ENCODE assay signal across 21 cellular contexts in the genomic region with DNA sequence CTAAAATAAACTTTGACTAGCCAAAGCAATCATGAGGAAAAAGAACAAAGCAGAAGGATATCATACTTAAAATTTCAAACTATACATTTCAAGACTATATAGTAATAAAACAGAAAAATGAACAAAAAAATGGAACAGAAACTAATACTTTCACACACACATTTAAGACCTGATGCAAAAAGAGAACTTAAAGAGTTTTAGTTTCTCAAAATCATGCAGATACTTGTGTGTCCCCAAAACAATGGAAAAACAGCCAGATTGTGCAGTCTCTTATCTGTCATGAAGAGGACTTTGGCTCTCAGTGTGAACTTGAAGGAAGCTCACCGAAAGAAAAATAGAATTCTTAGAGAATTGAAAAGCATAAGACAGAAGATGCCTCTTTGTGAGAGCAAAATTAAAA. TPM values are rescaled to one million over a fixed set of nuclear protein-coding genes. Genes with fewer than 3 reads are reported as not detected.
DNase-seq lines count a peak whose midpoint lies in the region; ATAC-seq and TF ChIP-seq lines count a peak whose summit lies in the region.
"Had no signal": no experiment of that assay in that cellular context is flagged by ENCODE, and none has a peak within 500 bp of the region (broad histone marks: within the 10 kb centered on the region; RNA-seq: fewer than 3 reads in every experiment).

No MANE protein-coding gene starts in this region.

- H3K27me3 Mint-ChIP-seq in activated CD4-positive, alpha-beta T cell treated with anti-CD3 and anti-CD28 coated beads for 36 hours, result no peaks in the 10 kb centered on the region
- no peaks in the 10 kb centered on the region for H3K27me3 Mint-ChIP-seq in CD4-positive, alpha-beta T cell
- no peaks in the 10 kb centered on the region for H3K27me3 Mint-ChIP-seq in activated T-helper 17 cell treated with anti-CD3 and anti-CD28 coated beads, Interleukin-2, amount 50 U/mL, for 72 hours
- no peaks in the 10 kb centered on the region for H3K27me3 Mint-ChIP-seq in naive B cell
- H3K27me3 Mint-ChIP-seq: CD4-positive, CD25-positive, alpha-beta regulatory T cell had no signal

- no peak for DNase-seq in activated CD4-positive, alpha-beta T cell treated with anti-CD3 and anti-CD28 coated beads for 36 hours
- no peak for DNase-seq in activated CD4-positive, alpha-beta T cell treated with anti-CD3 and anti-CD28 coated beads, Interleukin-2, amount 50 U/mL, for 4 hours
- DNase-seq in CD4-positive, alpha-beta T cell, result no peak
- no peak for DNase-seq in naive B cell
- DNase-seq in brain microvascular endothelial cell, result no peak
- DNase-seq in cerebellum (ENCODE audit: low spot score), result no peak
- DNase-seq: 8988T; BE2C; Calu3; CD4-positive, CD25-positive, alpha-beta regulatory T cell; GF-D8; HFFc6; Kasumi-1; MG63; NCI-H1105; NCI-H2081; NCI-H748 treated with DMSO at 0.1 percent for 48 hours; NK-92 treated with Interleukin-12 subunit alpha and Interleukin-12 subunit beta, amount 100 ng/mL, for 24 hours had no signal

- intact Hi-C loops in activated CD4-positive, alpha-beta T cell treated with anti-CD3 and anti-CD28 coated beads for 36 hours (cut with DNase I, micrococcal nuclease), result no loop called here
- intact Hi-C loops in CD4-positive, alpha-beta T cell (cut with DNase I, micrococcal nuclease), result no loop called here

- H3K27me3 ChIP-seq in CD4-positive, alpha-beta T cell (ENCODE audit: control insufficient read depth, insufficient read depth, low read length), result no peaks in the 10 kb centered on the region
- H3K27me3 ChIP-seq in brain microvascular endothelial cell (replicated peaks), result no peaks in the 10 kb centered on the region
- H3K27me3 ChIP-seq: BE2C, MG63 had no signal

- H3K36me3 Mint-ChIP-seq in activated CD4-positive, alpha-beta T cell treated with anti-CD3 and anti-CD28 coated beads for 36 hours (ENCODE audit: low read depth), result peaks cover 81% of the 10 kb centered on the region
- H3K36me3 Mint-ChIP-seq in CD4-positive, alpha-beta T cell (ENCODE audit: low read depth), result peaks cover 90% of the 10 kb centered on the region
- H3K36me3 Mint-ChIP-seq in activated T-helper 17 cell treated with anti-CD3 and anti-CD28 coated beads, Interleukin-2, amount 50 U/mL, for 72 hours (ENCODE audit: low read depth), result peaks cover 96% of the 10 kb centered on the region
- peaks cover 0 to 45% of the 10 kb centered on the region in 2 donors for H3K36me3 Mint-ChIP-seq in naive B cell

- peaks cover 11% of the 10 kb centered on the region for H3K9me3 ChIP-seq in CD4-positive, alpha-beta T cell (ENCODE audit: control insufficient read depth, low read length)
- H3K9me3 ChIP-seq: BE2C had no signal

- peak overlapping the region; percentile 78 for H3K27ac Mint-ChIP-seq in activated CD4-positive, alpha-beta T cell treated with anti-CD3 and anti-CD28 coated beads for 36 hours
- H3K27ac Mint-ChIP-seq in CD4-positive, alpha-beta T cell, result peak overlapping the region; percentile 64
- H3K27ac Mint-ChIP-seq in activated T-helper 17 cell treated with anti-CD3 and anti-CD28 coated beads, Interleukin-2, amount 50 U/mL, for 72 hours, result no peak overlapping the region
- peak overlapping the region in 5 of 6 donors; percentile 11 to 89 (median 30) for H3K27ac Mint-ChIP-seq in naive B cell
- H3K27ac Mint-ChIP-seq: HFFc6 had no signal

- CTCF ChIA-PET in activated CD4-positive, alpha-beta T cell treated with anti-CD3 and anti-CD28 coated beads for 36 hours (lab: Charles Lee), result interaction anchor here (0.6 kb wide), 2 partner anchors 10 to 168 kb away, joined by 3 to 4 read pairs; no protein-coding TSS in a partner anchor
- CTCF ChIA-PET in CD4-positive, alpha-beta T cell (lab: Charles Lee), result interaction anchor here (1.3 kb wide), 1 partner anchor 13 kb away, joined by 3 read pairs; no protein-coding TSS in a partner anchor

- H3K4me3 ChIP-seq in brain microvascular endothelial cell (ENCODE audit: low read depth, low read length), result no peak overlapping the region
- H3K4me3 ChIP-seq: MG63 had no signal

- no peak overlapping the region for H3K27ac ChIP-seq in CD4-positive, alpha-beta T cell (ENCODE audit: low read depth, low read length)
- H3K27ac ChIP-seq in brain microvascular endothelial cell, result no peak overlapping the region

- POLR2A ChIA-PET in activated CD4-positive, alpha-beta T cell treated with anti-CD3 and anti-CD28 coated beads for 36 hours (lab: Charles Lee), result no interaction called here
- POLR2A ChIA-PET in CD4-positive, alpha-beta T cell (lab: Charles Lee), result interaction anchor here (0.9 to 1.3 kb wide), 3 partner anchors 16 to 72 kb away, joined by 3 to 5 read pairs (median 4); a partner anchor contains a TSS

- H3K4me1 Mint-ChIP-seq in activated CD4-positive, alpha-beta T cell treated with anti-CD3 and anti-CD28 coated beads for 36 hours, result peaks cover 32% of the 10 kb centered on the region
- peaks cover 33% of the 10 kb centered on the region for H3K4me1 Mint-ChIP-seq in CD4-positive, alpha-beta T cell (ENCODE audit: low read depth)
- H3K4me1 Mint-ChIP-seq in activated T-helper 17 cell treated with anti-CD3 and anti-CD28 coated beads, Interleukin-2, amount 50 U/mL, for 72 hours, result peaks cover 4% of the 10 kb centered on the region
- H3K4me1 Mint-ChIP-seq in naive B cell, result peaks cover 17 to 46% (median 27%) of the 10 kb centered on the region in 3 donors

- ATAC-seq in activated CD4-positive, alpha-beta T cell treated with anti-CD3 and anti-CD28 coated beads for 36 hours, result peak; percentile 58
- no peak for ATAC-seq in CD4-positive, alpha-beta T cell (ENCODE audit: poor library complexity)
- peak; percentile 40 for ATAC-seq in activated T-helper 17 cell treated with anti-CD3 and anti-CD28 coated beads, Interleukin-2, amount 50 U/mL, for 72 hours (replicated peaks)
- no peak for ATAC-seq in naive B cell (ENCODE audit: low read depth in 2 of 2)
- no peak for ATAC-seq in HG02642 (IDR thresholded peaks at IDR 0.05; ENCODE audit: poor library complexity, unreplicated experiment)
- ATAC-seq: Right ventricle myocardium inferior had no signal

- in situ Hi-C loops in brain microvascular endothelial cell (cut with HindIII; ENCODE audit: low pct_ligation_motif_present, low sequenced_read_pairs), result no loop called here

- peaks cover 2% of the 10 kb centered on the region for H3K36me3 ChIP-seq in brain microvascular endothelial cell (replicated peaks)

- H3K9me3 Mint-ChIP-seq in activated CD4-positive, alpha-beta T cell treated with anti-CD3 and anti-CD28 coated beads for 36 hours (ENCODE audit: low read depth), result peaks cover 7% of the 10 kb centered on the region
- no peaks in the 10 kb centered on the region for H3K9me3 Mint-ChIP-seq in CD4-positive, alpha-beta T cell
- H3K9me3 Mint-ChIP-seq in activated T-helper 17 cell treated with anti-CD3 and anti-CD28 coated beads, Interleukin-2, amount 50 U/mL, for 72 hours, result no peaks in the 10 kb centered on the region
- peaks cover 0 to 25% (median 0%) of the 10 kb centered on the region in 7 donors for H3K9me3 Mint-ChIP-seq in naive B cell

- no peak overlapping the region for H3K4me3 Mint-ChIP-seq in activated CD4-positive, alpha-beta T cell treated with anti-CD3 and anti-CD28 coated beads for 36 hours
- no peak overlapping the region for H3K4me3 Mint-ChIP-seq in CD4-positive, alpha-beta T cell
- H3K4me3 Mint-ChIP-seq in activated T-helper 17 cell treated with anti-CD3 and anti-CD28 coated beads, Interleukin-2, amount 50 U/mL, for 72 hours, result no peak overlapping the region
- peak overlapping the region in 5 of 8 donors; percentile 3 to 51 (median 38) for H3K4me3 Mint-ChIP-seq in naive B cell
- H3K4me3 Mint-ChIP-seq: CD4-positive, CD25-positive, alpha-beta regulatory T cell; HFFc6 had no signal

- TF ChIP-seq CTCF in CD4-positive, alpha-beta T cell (IDR thresholded peaks at IDR 0.05), result no peak
- no peak for TF ChIP-seq CTCF in brain microvascular endothelial cell (IDR thresholded peaks at IDR 0.05; ENCODE audit: low read depth, low read length, missing control alignments)

RNA-seq across cellular contexts. Expression of a gene that starts 16.1 kb away (rescaled TPM):
- 10 to 100 TPM; 33.3 to 41.3 TPM for total RNA-seq in activated CD4-positive, alpha-beta T cell treated with anti-CD3 and anti-CD28 coated beads for 36 hours
- 10 to 100 TPM; 48.0 to 50.7 TPM for total RNA-seq in CD4-positive, alpha-beta T cell
- total RNA-seq in activated T-helper 17 cell treated with anti-CD3 and anti-CD28 coated beads, Interleukin-2, amount 50 U/mL, for 72 hours, result 10 to 100 TPM; 16.1 to 58.1 TPM
- polyA plus RNA-seq in naive B cell (ENCODE audit: low read depth in 6 of 6), result 10 to 100 TPM; 35.0 to 45.5 (median 38.9) TPM
- total RNA-seq in cerebellum, result 65.9 TPM

Comparison
In these comparisons a context has a peak if more than half of its experiments do, and no peak if none do; other contexts are left out.
1. ATAC-seq: peak in activated CD4-positive, alpha-beta T cell treated with anti-CD3 and anti-CD28 coated beads for 36 hours (single experiment) and activated T-helper 17 cell treated with anti-CD3 and anti-CD28 coated beads, Interleukin-2, amount 50 U/mL, for 72 hours (single experiment); none in CD4-positive, alpha-beta T cell (single experiment), naive B cell (0 of 2) and HG02642 (single experiment).
2. H3K4me3 Mint-ChIP-seq: peak in naive B cell (5 of 8); none in activated CD4-positive, alpha-beta T cell treated with anti-CD3 and anti-CD28 coated beads for 36 hours (single experiment), CD4-positive, alpha-beta T cell (single experiment) and activated T-helper 17 cell treated with anti-CD3 and anti-CD28 coated beads, Interleukin-2, amount 50 U/mL, for 72 hours (single experiment).